ENCODE assay signal across 8 cellular contexts in the genomic region with DNA sequence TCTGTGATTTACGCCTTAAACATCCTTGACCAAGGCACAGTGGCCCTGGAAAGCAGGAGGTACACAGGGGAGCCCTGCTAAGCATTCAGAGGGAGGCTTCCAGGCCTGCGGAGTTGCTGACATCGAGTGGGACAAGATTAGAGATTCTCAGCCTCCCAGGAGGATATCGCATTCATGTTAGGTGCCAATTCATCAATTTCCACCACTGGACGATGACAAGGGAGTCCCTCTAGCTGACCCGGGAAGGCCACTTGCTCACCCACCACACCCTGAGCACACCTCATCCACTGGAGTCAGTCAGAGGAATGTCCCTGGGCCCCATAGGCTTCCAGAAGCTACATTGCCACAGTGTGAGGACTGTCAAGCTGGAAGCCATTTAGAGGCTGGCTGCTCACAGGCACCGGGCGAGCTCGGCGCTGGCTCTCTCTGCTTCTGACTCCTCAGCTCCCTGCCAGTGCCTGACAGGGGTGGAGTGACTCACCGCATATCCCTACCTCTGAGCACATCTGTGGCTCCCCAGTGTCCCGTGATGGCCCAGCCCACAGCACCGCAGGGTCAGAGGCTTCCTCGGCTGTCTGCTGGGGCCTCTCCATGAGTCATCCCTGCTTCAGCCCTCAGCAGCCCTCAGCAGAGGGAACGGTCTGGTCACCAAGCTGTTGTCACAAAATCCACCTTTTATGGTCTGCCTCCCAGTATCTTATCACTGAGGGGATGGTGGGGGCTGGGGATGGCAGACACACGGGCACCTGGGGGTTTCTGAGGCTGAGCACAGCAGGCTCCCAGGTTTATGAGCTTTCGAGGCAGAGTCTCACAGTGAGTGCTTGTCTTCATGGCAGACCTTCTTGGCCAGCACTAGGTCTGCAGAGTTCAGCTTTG.
DNase-seq lines count a peak whose midpoint lies in the region; ATAC-seq, FAIRE-seq and TF ChIP-seq lines count a peak whose summit lies in the region.

No MANE protein-coding gene starts in this region.

- peak in 1 of 2 experiments; percentile 44; a peak in 3 of 5 replicates for TF ChIP-seq RAD21 in A549 (conservative IDR thresholded peaks at IDR 0.05 in 1 of 2, IDR thresholded peaks at IDR 0.05 in 1 of 2)

- peak in 1 of 2 experiments; percentile 16; a peak in 1 of 5 replicates for TF ChIP-seq EP300 in A549 (IDR thresholded peaks at IDR 0.05)

- no peaks in the 10 kb centered on the region for H3K27me3 ChIP-seq in astrocyte (ENCODE audit: insufficient read depth, low read length)
- H3K27me3 ChIP-seq in WERI-Rb-1 (ENCODE audit: insufficient read depth, low read depth, severe bottlenecking), result no peaks in the 10 kb centered on the region

- FAIRE-seq in A549 (lab: Jason Lieb, UNC) (peak; percentile 74), astrocyte (lab: Jason Lieb, UNC) (peak; percentile 99)

- H3K79me2 ChIP-seq in astrocyte (ENCODE audit: insufficient read depth, low read length), result no peaks in the 10 kb centered on the region

- DNase-seq in A549 (ENCODE audit: low read depth in 1 of 2, low spot score in 1 of 2), result peak; percentile 86 to 95
- peak; percentile 99 for DNase-seq in HT1080 (ENCODE audit: low read depth)
- peak; percentile 98 for DNase-seq in astrocyte (ENCODE audit: low read depth)
- no peak for DNase-seq in left colon
- DNase-seq in activated naive CD8-positive, alpha-beta T cell treated with anti-CD3 and anti-CD28 coated beads, Interleukin-2, amount 50 U/mL, for 24 hours, result no peak
- no peak for DNase-seq in NCI-H2081 (lab: John Stamatoyannopoulos, UW)
- DNase-seq in WERI-Rb-1, result no peak

- no peak for TF ChIP-seq POLR2A in A549 (IDR thresholded peaks at IDR 0.05; ENCODE audit: low read length)

- CTCF ChIA-PET in A549 (lab: Yijun Ruan, JAX), result no interaction called here

- no peak overlapping the region for H3K4me3 Mint-ChIP-seq in astrocyte (ENCODE audit: unreplicated experiment)
- H3K4me3 Mint-ChIP-seq in activated naive CD8-positive, alpha-beta T cell treated with anti-CD3 and anti-CD28 coated beads, Interleukin-2, amount 50 U/mL, for 24 hours, result no peak overlapping the region

- 42% methylated on average over 11 of the region's 17 CpGs for WGBS in A549 (ENCODE audit: missing lambda C conversion rate)

- H3K36me3 ChIP-seq in astrocyte (ENCODE audit: insufficient read depth, low read length), result no peaks in the 10 kb centered on the region
- no peaks in the 10 kb centered on the region for H3K36me3 ChIP-seq in WERI-Rb-1

- POLR2A ChIA-PET in A549 (lab: Yijun Ruan, JAX), result interaction anchor here (0.9 kb wide), 1 partner anchor 29 kb away, joined by 4 read pairs; no protein-coding TSS in a partner anchor

- no peak overlapping the region for H3K4me3 ChIP-seq in A549
- H3K4me3 ChIP-seq in astrocyte (ENCODE audit: insufficient read depth, low read depth, low read length), result no peak overlapping the region
- H3K4me3 ChIP-seq in WERI-Rb-1 (ENCODE audit: low read depth, low read length), result no peak overlapping the region

- peak overlapping the region; percentile 82 to 90 for H3K27ac ChIP-seq in A549
- H3K27ac ChIP-seq in astrocyte (ENCODE audit: low read depth, low read length), result peak overlapping the region; percentile 72
- no peak overlapping the region for H3K27ac ChIP-seq in WERI-Rb-1

- no peaks in the 10 kb centered on the region for H3K27me3 Mint-ChIP-seq in astrocyte (ENCODE audit: low read depth, unreplicated experiment)
- peaks cover 15% of the 10 kb centered on the region for H3K27me3 Mint-ChIP-seq in activated naive CD8-positive, alpha-beta T cell treated with anti-CD3 and anti-CD28 coated beads, Interleukin-2, amount 50 U/mL, for 24 hours

- intact Hi-C loops in left colon (cut with DNase I, micrococcal nuclease), result no loop called here

- H3K4me1 ChIP-seq in A549, result peaks cover 25% of the 10 kb centered on the region
- H3K4me1 ChIP-seq in astrocyte (ENCODE audit: insufficient read depth, low read length), result peaks cover 29% of the 10 kb centered on the region

- peaks cover 48% of the 10 kb centered on the region for H3K4me1 Mint-ChIP-seq in astrocyte (ENCODE audit: low read depth, unreplicated experiment)
- no peaks in the 10 kb centered on the region for H3K4me1 Mint-ChIP-seq in activated naive CD8-positive, alpha-beta T cell treated with anti-CD3 and anti-CD28 coated beads, Interleukin-2, amount 50 U/mL, for 24 hours

- peak overlapping the region; percentile 65 for H3K9ac ChIP-seq in astrocyte (ENCODE audit: low read length)

- no peak overlapping the region for H2AFZ ChIP-seq in astrocyte (ENCODE audit: low read depth, low read length)

- H3K27ac Mint-ChIP-seq in astrocyte (ENCODE audit: unreplicated experiment), result peak overlapping the region; percentile 94
- no peak overlapping the region for H3K27ac Mint-ChIP-seq in activated naive CD8-positive, alpha-beta T cell treated with anti-CD3 and anti-CD28 coated beads, Interleukin-2, amount 50 U/mL, for 24 hours

- no peak for TF ChIP-seq CTCF in A549 (IDR thresholded peaks at IDR 0.05)
- TF ChIP-seq CTCF in astrocyte (IDR thresholded peaks at IDR 0.05; ENCODE audit: insufficient read depth, low read depth, low read length), result no peak
- TF ChIP-seq CTCF in WERI-Rb-1 (IDR thresholded peaks at IDR 0.05; ENCODE audit: low read depth, low read length), result no peak

- H3K9me3 Mint-ChIP-seq in astrocyte (ENCODE audit: unreplicated experiment), result peaks cover 7% of the 10 kb centered on the region
- no peaks in the 10 kb centered on the region for H3K9me3 Mint-ChIP-seq in activated naive CD8-positive, alpha-beta T cell treated with anti-CD3 and anti-CD28 coated beads, Interleukin-2, amount 50 U/mL, for 24 hours

- H3K9me3 ChIP-seq in A549 (no peaks in the 10 kb centered on the region), astrocyte (ENCODE audit: insufficient read depth, low read depth, low read length) (no peaks in the 10 kb centered on the region), WERI-Rb-1 (ENCODE audit: severe bottlenecking) (no peaks in the 10 kb centered on the region)

- H3K4me2 ChIP-seq in A549 (peak overlapping the region; percentile 63), astrocyte (ENCODE audit: low read length) (peak overlapping the region; percentile 68)

- peaks cover 11% of the 10 kb centered on the region for H3K36me3 Mint-ChIP-seq in astrocyte (ENCODE audit: low read depth, unreplicated experiment)
- no peaks in the 10 kb centered on the region for H3K36me3 Mint-ChIP-seq in activated naive CD8-positive, alpha-beta T cell treated with anti-CD3 and anti-CD28 coated beads, Interleukin-2, amount 50 U/mL, for 24 hours (ENCODE audit: low read depth)

- H4K20me1 ChIP-seq in astrocyte (ENCODE audit: insufficient read depth, low read length), result no peaks in the 10 kb centered on the region

- ATAC-seq in A549 (peak; percentile 99), left colon (peak; percentile 28), HG02885 (IDR thresholded peaks at IDR 0.05; ENCODE audit: poor library complexity, unreplicated experiment) (no peak)
- ATAC-seq in activated naive CD8-positive, alpha-beta T cell treated with anti-CD3 and anti-CD28 coated beads, Interleukin-2, amount 50 U/mL, for 24 hours, result no peak

TF ChIP-seq in A549, 52 proteins besides CTCF, POLR2A, EP300 and RAD21:
- TF ChIP-seq FOSL2 (IDR thresholded peaks at IDR 0.05), result peak; percentile 82
- TF ChIP-seq FOSL2 (CRISPR knock-in tag; IDR thresholded peaks at IDR 0.05), result peak; percentile 97
- no peak for TF ChIP-seq HOXA7 (CRISPR knock-in tag; IDR thresholded peaks at IDR 0.05)
- TF ChIP-seq HEYL (CRISPR knock-in tag; IDR thresholded peaks at IDR 0.05), result no peak
- TF ChIP-seq ESRRA (IDR thresholded peaks at IDR 0.05; ENCODE audit: borderline replicate concordance, low read length), result no peak
- TF ChIP-seq HDAC2 (IDR thresholded peaks at IDR 0.05), result no peak
- TF ChIP-seq, protein P1, sequence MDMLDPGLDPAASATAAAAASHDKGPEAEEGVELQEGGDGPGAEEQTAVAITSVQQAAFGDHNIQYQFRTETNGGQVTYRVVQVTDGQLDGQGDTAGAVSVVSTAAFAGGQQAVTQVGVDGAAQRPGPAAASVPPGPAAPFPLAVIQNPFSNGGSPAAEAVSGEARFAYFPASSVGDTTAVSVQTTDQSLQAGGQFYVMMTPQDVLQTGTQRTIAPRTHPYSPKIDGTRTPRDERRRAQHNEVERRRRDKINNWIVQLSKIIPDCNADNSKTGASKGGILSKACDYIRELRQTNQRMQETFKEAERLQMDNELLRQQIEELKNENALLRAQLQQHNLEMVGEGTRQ (IDR thresholded peaks at IDR 0.05), result peak; percentile 52; the same call in 1 of the 2 replicates
- TF ChIP-seq, protein P2, sequence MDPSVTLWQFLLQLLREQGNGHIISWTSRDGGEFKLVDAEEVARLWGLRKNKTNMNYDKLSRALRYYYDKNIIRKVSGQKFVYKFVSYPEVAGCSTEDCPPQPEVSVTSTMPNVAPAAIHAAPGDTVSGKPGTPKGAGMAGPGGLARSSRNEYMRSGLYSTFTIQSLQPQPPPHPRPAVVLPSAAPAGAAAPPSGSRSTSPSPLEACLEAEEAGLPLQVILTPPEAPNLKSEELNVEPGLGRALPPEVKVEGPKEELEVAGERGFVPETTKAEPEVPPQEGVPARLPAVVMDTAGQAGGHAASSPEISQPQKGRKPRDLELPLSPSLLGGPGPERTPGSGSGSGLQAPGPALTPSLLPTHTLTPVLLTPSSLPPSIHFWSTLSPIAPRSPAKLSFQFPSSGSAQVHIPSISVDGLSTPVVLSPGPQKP (IDR thresholded peaks at IDR 0.05; ENCODE audit: low read depth, low read length), result no peak
- TF ChIP-seq JUN (IDR thresholded peaks at IDR 0.05), result peak in 1 of 2 experiments; percentile 52; a peak in 1 of 5 replicates
- TF ChIP-seq, protein P3, sequence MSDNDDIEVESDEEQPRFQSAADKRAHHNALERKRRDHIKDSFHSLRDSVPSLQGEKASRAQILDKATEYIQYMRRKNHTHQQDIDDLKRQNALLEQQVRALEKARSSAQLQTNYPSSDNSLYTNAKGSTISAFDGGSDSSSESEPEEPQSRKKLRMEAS (IDR thresholded peaks at IDR 0.05), result peak; percentile 66
- TF ChIP-seq ZSCAN20 (CRISPR knock-in tag; IDR thresholded peaks at IDR 0.05), result no peak
- TF ChIP-seq MAFK (IDR thresholded peaks at IDR 0.05; ENCODE audit: partially characterized antibody), result peak; percentile 56
- TF ChIP-seq NPAS2 (CRISPR knock-in tag; IDR thresholded peaks at IDR 0.05; ENCODE audit: borderline replicate concordance), result no peak
- peak; percentile 74 for TF ChIP-seq JUNB (IDR thresholded peaks at IDR 0.05)
- peak; percentile 37; the same call in 1 of the 3 replicates for TF ChIP-seq SMC3 (IDR thresholded peaks at IDR 0.05)
- TF ChIP-seq CHD2 (IDR thresholded peaks at IDR 0.05; ENCODE audit: low read length, partially characterized antibody), result no peak
- TF ChIP-seq ZFP36 (IDR thresholded peaks at IDR 0.05; ENCODE audit: borderline replicate concordance, partially characterized antibody), result peak; percentile 27
- no peak for TF ChIP-seq TP53 (CRISPR knock-in tag; IDR thresholded peaks at IDR 0.05)

Comparison
In these comparisons a context has a peak if more than half of its experiments do, and no peak if none do; other contexts are left out.
1. ATAC-seq: peak in A549 (2 of 2) and left colon (single experiment); none in activated naive CD8-positive, alpha-beta T cell treated with anti-CD3 and anti-CD28 coated beads, Interleukin-2, amount 50 U/mL, for 24 hours (single experiment) and HG02885 (single experiment).
2. DNase-seq: peak in A549 (2 of 2), HT1080 (single experiment) and astrocyte (single experiment); none in left colon (0 of 2), activated naive CD8-positive, alpha-beta T cell treated with anti-CD3 and anti-CD28 coated beads, Interleukin-2, amount 50 U/mL, for 24 hours (single experiment), NCI-H2081 (0 of 2) and WERI-Rb-1 (single experiment).